Comparison of ENCODE assay signal across 1 cellular context in genomic region chr2:172693037-172693436, GRCh38.
TF ChIP-seq lines count a peak whose summit lies in the region.

No MANE protein-coding gene starts in this region.

TF ChIP-seq in endothelial cell of umbilical vein, 7 proteins besides CTCF, POLR2A, EP300 and RAD21 (continued from another document):
- peak; percentile 97 for TF ChIP-seq FOS (IDR thresholded peaks at IDR 0.05; ENCODE audit: borderline replicate concordance, insufficient read depth, low read length)
- TF ChIP-seq EZH2 (IDR thresholded peaks at IDR 0.05; ENCODE audit: borderline replicate concordance, low read depth, low read length, severe bottlenecking) = no peak
- TF ChIP-seq MYC (IDR thresholded peaks at IDR 0.05; ENCODE audit: low read depth, low read length) = no peak
